ENCODE assay signal across 21 cellular contexts in genomic region chr3:127569160-127569559, GRCh38. TPM values are rescaled to one million over a fixed set of nuclear protein-coding genes. Genes with fewer than 3 reads are reported as not detected.
DNase-seq lines count a peak whose midpoint lies in the region; ATAC-seq, FAIRE-seq and TF ChIP-seq lines count a peak whose summit lies in the region.
"Had no signal": no experiment of that assay in that cellular context is flagged by ENCODE, and none has a peak within 500 bp of the region (broad histone marks: within the 10 kb centered on the region; RNA-seq: fewer than 3 reads in every experiment).

No MANE protein-coding gene starts in this region.

- H3K9me3 Mint-ChIP-seq in stimulated activated naive B cell treated with anti-CD40 and anti-IgM and Interleukin-4, amounts not matched to agents 10 μg/mL and 1 μg/mL and 100 μg/mL, for 72 hours = no peaks in the 10 kb centered on the region
- H3K9me3 Mint-ChIP-seq: CD14-positive monocyte; CD4-positive, alpha-beta T cell; CD8-positive, alpha-beta memory T cell; GM23338; H9 had no signal

- in situ Hi-C loops in K562 (cut with MboI) = no loop called here

- H3K4me1 ChIP-seq in BLaER1 (peaks cover 25% of the 10 kb centered on the region), K562 (replicated peaks in 1 of 2; ENCODE audit: control insufficient read depth in 2 of 2, insufficient read depth in 2 of 2, low read length in 2 of 2) (peaks cover 0 to 11% of the 10 kb centered on the region in 2 experiments; a peak in 3 of 5 replicates), adrenal gland (replicated peaks in 1 of 2) (no peaks in the 10 kb centered on the region), vagina (no peaks in the 10 kb centered on the region)

- H3K9me3 ChIP-seq in BLaER1 (no peaks in the 10 kb centered on the region), K562 (replicated peaks; ENCODE audit: control insufficient read depth, insufficient read depth, low read depth, low read length) (no peaks in the 10 kb centered on the region), adrenal gland (replicated peaks in 1 of 3) (no peaks in the 10 kb centered on the region), vagina (no peaks in the 10 kb centered on the region)

- peak overlapping the region; percentile 49 for H3K27ac Mint-ChIP-seq in stimulated activated naive B cell treated with anti-CD40 and anti-IgM and Interleukin-4, amounts not matched to agents 10 μg/mL and 1 μg/mL and 100 μg/mL, for 72 hours
- H3K27ac Mint-ChIP-seq: B cell; CD14-positive monocyte; CD4-positive, alpha-beta T cell; CD8-positive, alpha-beta memory T cell; GM23338 had no signal

- no peak overlapping the region for H3K4me3 Mint-ChIP-seq in stimulated activated naive B cell treated with anti-CD40 and anti-IgM and Interleukin-4, amounts not matched to agents 10 μg/mL and 1 μg/mL and 100 μg/mL, for 72 hours
- H3K4me3 Mint-ChIP-seq: B cell; CD14-positive monocyte; CD4-positive, alpha-beta T cell; CD8-positive, alpha-beta memory T cell; GM23338; H9 had no signal

- 17% methylated on average over 1 of the region's 1 CpG for whole genome bisulfite sequencing in K562 (ENCODE audit: insufficient coverage, low coverage, missing lambda C conversion rate)
- WGBS in adrenal gland, 4 donors = 87 to 100% (median 89%) methylated on average over 1 of the region's 1 CpG

- no peak overlapping the region for H3K27ac ChIP-seq in BLaER1
- no peak overlapping the region for H3K27ac ChIP-seq in K562 (ENCODE audit: extremely low read depth, low read depth, low read length)
- H3K27ac ChIP-seq in adrenal gland = no peak overlapping the region
- no peak overlapping the region for H3K27ac ChIP-seq in vagina
- H3K27ac ChIP-seq: BLaER1 treated with 17β-estradiol and CSF1 and Interleukin-3, amounts not matched to agents 10 nM and 100 nM had no signal

- H3K4me2 ChIP-seq in BLaER1 (peak overlapping the region; percentile 59), K562 (ENCODE audit: insufficient read depth, low read length) (no peak overlapping the region)
- H3K4me2 ChIP-seq: GM23338 had no signal

- peaks cover 0 to 9% of the 10 kb centered on the region in 2 donors for H3K27me3 Mint-ChIP-seq in stimulated activated naive B cell treated with anti-CD40 and anti-IgM and Interleukin-4, amounts not matched to agents 10 μg/mL and 1 μg/mL and 100 μg/mL, for 72 hours
- H3K27me3 Mint-ChIP-seq: CD4-positive, alpha-beta T cell had no signal

- H3K36me3 Mint-ChIP-seq in stimulated activated naive B cell treated with anti-CD40 and anti-IgM and Interleukin-4, amounts not matched to agents 10 μg/mL and 1 μg/mL and 100 μg/mL, for 72 hours = peaks cover 29 to 47% of the 10 kb centered on the region in 2 donors

- no peak for TF ChIP-seq RAD21 in K562 (CRISPR knock-in tag; conservative IDR thresholded peaks at IDR 0.05 in 1 of 2, IDR thresholded peaks at IDR 0.05 in 1 of 2)

- TF ChIP-seq POLR2A in GM12891 (IDR thresholded peaks at IDR 0.05; ENCODE audit: low read depth, low read length) (no peak), K562 (conservative IDR thresholded peaks at IDR 0.05) (no peak), adrenal gland (IDR thresholded peaks at IDR 0.05) (no peak), vagina (IDR thresholded peaks at IDR 0.05) (no peak)

- no peaks in the 10 kb centered on the region for H3K79me2 ChIP-seq in K562 (ENCODE audit: control insufficient read depth, insufficient read depth, low read length)

- DNase-seq in GM12891 (ENCODE audit: insufficient read length, low spot score) = no peak
- no peak for DNase-seq in K562 (ENCODE audit: extremely low read depth in 1 of 4, low spot score in 3 of 4)
- DNase-seq in stimulated activated naive B cell treated with anti-CD40 and anti-IgM and Interleukin-4, amounts not matched to agents 10 μg/mL and 1 μg/mL and 100 μg/mL, for 72 hours = no peak
- DNase-seq in adrenal gland = no peak
- DNase-seq in vagina (ENCODE audit: extremely low spot score in 2 of 2) = no peak
- DNase-seq: CD4-positive, alpha-beta T cell; CD8-positive, alpha-beta memory T cell; DMS 273 treated with DMSO at 0.1 percent for 48 hours; EL; GDM1; H9 had no signal

- POLR2A ChIA-PET in K562 (lab: Yijun Ruan, JAX) = no interaction called here

- H3K27me3 ChIP-seq in BLaER1 = no peaks in the 10 kb centered on the region
- H3K27me3 ChIP-seq in K562 (ENCODE audit: control insufficient read depth in 2 of 2, insufficient read depth in 2 of 2, low read length in 2 of 2) = peaks cover 0 to 21% of the 10 kb centered on the region in 2 experiments; a peak in 2 of 5 replicates
- no peaks in the 10 kb centered on the region for H3K27me3 ChIP-seq in adrenal gland
- no peaks in the 10 kb centered on the region for H3K27me3 ChIP-seq in vagina
- H3K27me3 ChIP-seq: BLaER1 treated with 17β-estradiol and CSF1 and Interleukin-3, amounts not matched to agents 10 nM and 100 nM had no signal

- BruUV-seq in K562 (replicated peaks; lab: Mats Ljungman, UMichigan) = no TSS peak

- no peak overlapping the region for H2AFZ ChIP-seq in K562 (ENCODE audit: low read depth, low read length)
- H2AFZ ChIP-seq: GM23338 had no signal

- ATAC-seq in K562 = no peak
- peak; percentile 12 to 18 for ATAC-seq in stimulated activated naive B cell treated with anti-CD40 and anti-IgM and Interleukin-4, amounts not matched to agents 10 μg/mL and 1 μg/mL and 100 μg/mL, for 72 hours (replicated peaks)
- ATAC-seq: GM12878, GM23338, HCT116 had no signal

- H3K9ac ChIP-seq in BLaER1 (no peak overlapping the region), K562 (ENCODE audit: insufficient read depth in 1 of 2, low read depth in 2 of 2, low read length in 2 of 2) (no peak overlapping the region)
- H3K9ac ChIP-seq: BLaER1 treated with 17β-estradiol and CSF1 and Interleukin-3, amounts not matched to agents 10 nM and 100 nM had no signal

- H3K9me1 ChIP-seq in K562 (ENCODE audit: control insufficient read depth, insufficient read depth, low read length) = no peaks in the 10 kb centered on the region

- H3K36me3 ChIP-seq in BLaER1 (peaks cover 61% of the 10 kb centered on the region), K562 (ENCODE audit: control insufficient read depth, insufficient read depth, low read length) (peaks cover 16% of the 10 kb centered on the region; the same call in 2 of the 3 replicates), adrenal gland (replicated peaks in 1 of 2) (peaks cover 0 to 25% of the 10 kb centered on the region in 2 donors), vagina (peaks cover 0 to 30% of the 10 kb centered on the region in 2 donors)

- intact Hi-C loops in K562 (cut with micrococcal nuclease) = no loop called here
- intact Hi-C loops in adrenal gland (cut with DNase I) = no loop called here
- intact Hi-C loops in vagina (cut with DNase I) = no loop called here

- peaks cover 24% of the 10 kb centered on the region for H4K20me1 ChIP-seq in BLaER1
- no peaks in the 10 kb centered on the region for H4K20me1 ChIP-seq in K562 (replicated peaks; ENCODE audit: control insufficient read depth, insufficient read depth, low read length)

- FAIRE-seq in GM12891 (lab: Jason Lieb, UNC) (no peak), K562 (lab: Jason Lieb, UNC) (no peak)
- FAIRE-seq: A204.1, D721Med, GM12878, GM18507 had no signal

- no peak for TF ChIP-seq EP300 in K562 (IDR thresholded peaks at IDR 0.05; ENCODE audit: low read length)

- CTCF ChIA-PET in K562 (lab: Yijun Ruan, JAX; ENCODE audit: low intra/inter-chr PET ratio) = no interaction called here

- TF ChIP-seq CTCF in K562 (IDR thresholded peaks at IDR 0.05 in 2 of 3, conservative IDR thresholded peaks at IDR 0.05 in 1 of 3; ENCODE audit: insufficient read depth in 2 of 3, low read depth in 1 of 3, low read length in 3 of 3) = no peak
- TF ChIP-seq CTCF in adrenal gland (IDR thresholded peaks at IDR 0.05) = no peak
- TF ChIP-seq CTCF in vagina (IDR thresholded peaks at IDR 0.05) = no peak

- H3K4me3 ChIP-seq in BLaER1 = no peak overlapping the region
- H3K4me3 ChIP-seq in K562 = no peak overlapping the region
- H3K4me3 ChIP-seq in adrenal gland = no peak overlapping the region
- H3K4me3 ChIP-seq in vagina = no peak overlapping the region
- H3K4me3 ChIP-seq: BLaER1 treated with 17β-estradiol and CSF1 and Interleukin-3, amounts not matched to agents 10 nM and 100 nM; GM12878; GM23338 had no signal

- peaks cover 3 to 5% of the 10 kb centered on the region in 2 donors for H3K4me1 Mint-ChIP-seq in stimulated activated naive B cell treated with anti-CD40 and anti-IgM and Interleukin-4, amounts not matched to agents 10 μg/mL and 1 μg/mL and 100 μg/mL, for 72 hours
- H3K4me1 Mint-ChIP-seq: CD14-positive monocyte; CD8-positive, alpha-beta memory T cell; GM23338 had no signal

RNA-seq across cellular contexts. Expression of gene TPRA1, which starts 21.4 kb away (rescaled TPM):
- 12.8 TPM for polyA plus RNA-seq in GM12891 (2012; ENCODE audit: low read depth, missing spikeins)
- 9.3 and 35.1 TPM in 2 replicates for total RNA-seq in K562 (2011; cell fraction: chromatin; rRNA removed; ENCODE audit: low replicate concordance)
- 40.4 and 44.2 TPM in 2 replicates for total RNA-seq in K562 (2011; cell fraction: nucleolus; rRNA removed)
- 25.4 and 30.3 TPM in 2 replicates for total RNA-seq in K562 (2011; cell fraction: nucleoplasm; rRNA removed)
- total RNA-seq in K562 (2014; rRNA removed) (18.6 and 23.2 TPM in 2 replicates), K562 (2014; rRNA removed; fragmentation: Illumina TruSeq; extraction: Trizol) (3.7 and 7.3 TPM in 2 replicates), K562 (2015; rRNA removed; fragmentation: Illumina TruSeq; extraction: Trizol) (9.2 and 10.3 TPM in 2 replicates), K562 (2021) (19.4 and 21.5 TPM in 2 replicates), adrenal gland (10 to 100 TPM; 28.0 to 65.6 (median 47.5) TPM), vagina (54.0 TPM)
- polyA plus RNA-seq in K562 (2011; rRNA removed) (13.9 and 18.2 TPM in 2 replicates), K562 (2014; fragmentation: Illumina TruSeq; extraction: Trizol) (11.1 and 13.2 TPM in 2 replicates), K562 (2014; fragmentation: Nextera tagmentation; extraction: Ambion mirVana) (1 to 10 TPM in 1 of 2 experiments, under 1 TPM in 1; 0.66 to 1.4 TPM), K562 (2014; rRNA removed) (16.7 and 19.5 TPM in 2 replicates), adrenal gland (10 to 100 TPM; 13.5 to 54.5 (median 47.0) TPM)
- 26.2 and 45.0 TPM in 2 replicates for polyA plus RNA-seq in K562 (2011; cell fraction: cytosol; rRNA removed)
- polyA plus RNA-seq in K562 (2011; cell fraction: nucleus; rRNA removed) = 43.6 and 57.3 TPM in 2 replicates
- 14.2 and 17.5 TPM in 2 replicates for polyA plus RNA-seq in K562 (2012)
- 7.6 and 11.4 TPM in 2 replicates for polyA minus RNA-seq in K562 (2011; rRNA and poly(A)+ RNA removed)
- polyA minus RNA-seq in K562 (2011; cell fraction: cytosol; rRNA and poly(A)+ RNA removed) = 9.7 and 14.2 TPM in 2 replicates
- polyA minus RNA-seq in K562 (2011; cell fraction: nucleus; rRNA and poly(A)+ RNA removed) = 9.0 and 15.6 TPM in 2 replicates

RNA-seq across cellular contexts. Expression of gene MCM2, which starts 29.1 kb away (rescaled TPM):
- polyA plus RNA-seq in GM12891 (2012; ENCODE audit: low read depth, missing spikeins) = 95.8 TPM
- 47.8 and 103 TPM in 2 replicates for total RNA-seq in K562 (2011; cell fraction: chromatin; rRNA removed; ENCODE audit: low replicate concordance)
- total RNA-seq in K562 (2011; cell fraction: nucleolus; rRNA removed) = 73.3 and 75.2 TPM in 2 replicates
- total RNA-seq in K562 (2011; cell fraction: nucleoplasm; rRNA removed) = 58.3 and 58.7 TPM in 2 replicates
- total RNA-seq in K562 (2014; rRNA removed) = 114 and 127 TPM in 2 replicates
- 42.8 and 53.3 TPM in 2 replicates for total RNA-seq in K562 (2014; rRNA removed; fragmentation: Illumina TruSeq; extraction: Trizol)
- 74.8 and 78.4 TPM in 2 replicates for total RNA-seq in K562 (2015; rRNA removed; fragmentation: Illumina TruSeq; extraction: Trizol)
- 132 and 139 TPM in 2 replicates for total RNA-seq in K562 (2021)
- 85.3 and 107 TPM in 2 replicates for polyA plus RNA-seq in K562 (2011; rRNA removed)
- polyA plus RNA-seq in K562 (2011; cell fraction: cytosol; rRNA removed) = 111 and 139 TPM in 2 replicates
- 97.8 and 104 TPM in 2 replicates for polyA plus RNA-seq in K562 (2011; cell fraction: nucleus; rRNA removed)
- polyA plus RNA-seq in K562 (2012) = 69.7 and 85.9 TPM in 2 replicates
- polyA plus RNA-seq in K562 (2014; fragmentation: Illumina TruSeq; extraction: Trizol) = 67.5 and 83.1 TPM in 2 replicates
- polyA plus RNA-seq in K562 (2014; fragmentation: Nextera tagmentation; extraction: Ambion mirVana) = 1 to 10 TPM; 5.8 to 5.9 TPM
- 76.5 and 83.7 TPM in 2 replicates for polyA plus RNA-seq in K562 (2014; rRNA removed)
- 93.0 and 140 TPM in 2 replicates for polyA minus RNA-seq in K562 (2011; rRNA and poly(A)+ RNA removed)
- polyA minus RNA-seq in K562 (2011; cell fraction: cytosol; rRNA and poly(A)+ RNA removed) = 127 and 131 TPM in 2 replicates
- 35.5 and 49.1 TPM in 2 replicates for polyA minus RNA-seq in K562 (2011; cell fraction: nucleus; rRNA and poly(A)+ RNA removed)
- total RNA-seq in adrenal gland = 10 to 100 TPM in 4 of 8 donors, 1 to 10 TPM in 4; 4.8 to 11.9 (median 9.7) TPM
- 1 to 10 TPM; 1.7 to 3.0 (median 2.5) TPM for polyA plus RNA-seq in adrenal gland
- 19.4 TPM for total RNA-seq in vagina

RNA-seq across cellular contexts. Expression of gene PODXL2, which starts 59.8 kb away (rescaled TPM):
- polyA plus RNA-seq in GM12891 (2012; ENCODE audit: low read depth, missing spikeins) = 4.0 TPM
- 17.2 and 34.9 TPM in 2 replicates for total RNA-seq in K562 (2011; cell fraction: chromatin; rRNA removed; ENCODE audit: low replicate concordance)
- 47.0 and 49.4 TPM in 2 replicates for total RNA-seq in K562 (2011; cell fraction: nucleolus; rRNA removed)
- 23.7 and 31.7 TPM in 2 replicates for total RNA-seq in K562 (2011; cell fraction: nucleoplasm; rRNA removed)
- 52.5 and 59.1 TPM in 2 replicates for total RNA-seq in K562 (2014; rRNA removed)
- 16.1 TPM in 2 replicates for total RNA-seq in K562 (2014; rRNA removed; fragmentation: Illumina TruSeq; extraction: Trizol)
- total RNA-seq in K562 (2015; rRNA removed; fragmentation: Illumina TruSeq; extraction: Trizol) = 21.9 and 22.3 TPM in 2 replicates
- 39.6 and 42.4 TPM in 2 replicates for total RNA-seq in K562 (2021)
- polyA plus RNA-seq in K562 (2011; rRNA removed) = 19.2 and 20.3 TPM in 2 replicates
- 19.5 and 45.6 TPM in 2 replicates for polyA plus RNA-seq in K562 (2011; cell fraction: cytosol; rRNA removed)
- 22.1 and 37.7 TPM in 2 replicates for polyA plus RNA-seq in K562 (2011; cell fraction: nucleus; rRNA removed)
- polyA plus RNA-seq in K562 (2012) = 18.9 and 20.5 TPM in 2 replicates
- 22.1 and 27.7 TPM in 2 replicates for polyA plus RNA-seq in K562 (2014; fragmentation: Illumina TruSeq; extraction: Trizol)
- polyA plus RNA-seq in K562 (2014; fragmentation: Nextera tagmentation; extraction: Ambion mirVana) = under 1 TPM; 0.03 to 0.07 TPM
- 49.0 and 50.3 TPM in 2 replicates for polyA plus RNA-seq in K562 (2014; rRNA removed)
- polyA minus RNA-seq in K562 (2011; rRNA and poly(A)+ RNA removed) = 12.9 and 14.7 TPM in 2 replicates
- polyA minus RNA-seq in K562 (2011; cell fraction: cytosol; rRNA and poly(A)+ RNA removed) = 16.8 and 18.6 TPM in 2 replicates
- 9.6 and 11.8 TPM in 2 replicates for polyA minus RNA-seq in K562 (2011; cell fraction: nucleus; rRNA and poly(A)+ RNA removed)
- 10 to 100 TPM; 22.0 to 52.4 (median 25.8) TPM for total RNA-seq in adrenal gland
- 10 to 100 TPM; 17.0 to 28.7 (median 22.5) TPM for polyA plus RNA-seq in adrenal gland
- 2.9 TPM for total RNA-seq in vagina
